Comparison of ENCODE assay signal across 15 cellular contexts in genomic region chr4:7909463-7909862, GRCh38. TPM values are rescaled to one million over a fixed set of nuclear protein-coding genes. Genes with fewer than 3 reads are reported as not detected.
DNase-seq lines count a peak whose midpoint lies in the region; ATAC-seq and TF ChIP-seq lines count a peak whose summit lies in the region.
"Had no signal": no experiment of that assay in that cellular context is flagged by ENCODE, and none has a peak within 500 bp of the region (broad histone marks: within the 10 kb centered on the region; RNA-seq: fewer than 3 reads in every experiment).

No MANE protein-coding gene starts in this region.

- H3K9ac ChIP-seq in skeletal muscle satellite cell (ENCODE audit: low read depth, low read length): peak overlapping the region; percentile 67

- peak overlapping the region; percentile 62 for H3K4me2 ChIP-seq in skeletal muscle satellite cell (ENCODE audit: low read length)

- peaks cover 0 to 2% (median 0%) of the 10 kb centered on the region in 8 donors for H3K9me3 Mint-ChIP-seq in CD4-positive, alpha-beta memory T cell
- no peaks in the 10 kb centered on the region for H3K9me3 Mint-ChIP-seq in activated T-helper 17 cell treated with anti-CD3 and anti-CD28 coated beads, Interleukin-2, amount 50 U/mL, for 72 hours
- H3K9me3 Mint-ChIP-seq: activated CD4-positive, alpha-beta memory T cell treated with anti-CD3 and anti-CD28 coated beads for 36 hours; T-helper 2 cell treated with Interferon-gamma antibody and Interleukin-4, amounts not matched to agents 5 μg/mL and 100 μg/mL, for 36 hours had no signal

- H3K4me1 ChIP-seq in CD4-positive, alpha-beta memory T cell (ENCODE audit: insufficient read depth, low read length): peaks cover 15% of the 10 kb centered on the region
- H3K4me1 ChIP-seq in skeletal muscle satellite cell (ENCODE audit: control insufficient read depth, insufficient read depth, low read length) (peaks cover 65% of the 10 kb centered on the region), psoas muscle (no peaks in the 10 kb centered on the region)

- peaks cover 23 to 62% (median 48%) of the 10 kb centered on the region in 4 donors for H3K4me1 Mint-ChIP-seq in CD4-positive, alpha-beta memory T cell
- H3K4me1 Mint-ChIP-seq in activated T-helper 17 cell treated with anti-CD3 and anti-CD28 coated beads, Interleukin-2, amount 50 U/mL, for 72 hours: peaks cover 21% of the 10 kb centered on the region

- H3K27ac ChIP-seq in CD4-positive, alpha-beta memory T cell (ENCODE audit: low read depth, low read length): no peak overlapping the region
- H3K27ac ChIP-seq in psoas muscle: no peak overlapping the region

- POLR2A ChIA-PET in CD4-positive, alpha-beta memory T cell (lab: Charles Lee; ENCODE audit: partially characterized antibody): interaction anchor here (1.0 kb wide), 2 partner anchors 29 to 45 kb away, joined by 3 to 4 read pairs; no protein-coding TSS in a partner anchor

- H3K36me3 ChIP-seq in CD4-positive, alpha-beta memory T cell (ENCODE audit: insufficient read depth, low read length): no peaks in the 10 kb centered on the region
- H3K36me3 ChIP-seq in skeletal muscle satellite cell (ENCODE audit: insufficient read depth, low read length) (no peaks in the 10 kb centered on the region), psoas muscle (ENCODE audit: insufficient read depth in 1 of 2, low read depth in 1 of 2) (no peaks in the 10 kb centered on the region)

- H3K27me3 Mint-ChIP-seq in CD4-positive, alpha-beta memory T cell: no peaks in the 10 kb centered on the region
- no peaks in the 10 kb centered on the region for H3K27me3 Mint-ChIP-seq in activated T-helper 17 cell treated with anti-CD3 and anti-CD28 coated beads, Interleukin-2, amount 50 U/mL, for 72 hours
- H3K27me3 Mint-ChIP-seq: activated CD4-positive, alpha-beta memory T cell treated with anti-CD3 and anti-CD28 coated beads for 36 hours had no signal

- CTCF ChIA-PET in CD4-positive, alpha-beta memory T cell (lab: Charles Lee; ENCODE audit: partially characterized antibody): interaction anchor here (1.3 to 2.9 kb wide), 2 partner anchors 29 to 33 kb away, joined by 5 to 11 read pairs; no protein-coding TSS in a partner anchor

- H3K27me3 ChIP-seq in CD4-positive, alpha-beta memory T cell (ENCODE audit: insufficient read depth, low read length): no peaks in the 10 kb centered on the region
- H3K27me3 ChIP-seq in skeletal muscle satellite cell (ENCODE audit: control insufficient read depth, insufficient read depth, low read length) (no peaks in the 10 kb centered on the region), psoas muscle (ENCODE audit: insufficient read depth in 3 of 3, low read length in 2 of 3) (no peaks in the 10 kb centered on the region)

- no peak for ATAC-seq in activated T-helper 17 cell treated with anti-CD3 and anti-CD28 coated beads, Interleukin-2, amount 50 U/mL, for 72 hours (replicated peaks)
- no peak for ATAC-seq in psoas muscle

- no peaks in the 10 kb centered on the region for H3K9me3 ChIP-seq in CD4-positive, alpha-beta memory T cell (ENCODE audit: control insufficient read depth in 1 of 2, low read length in 2 of 2)
- no peaks in the 10 kb centered on the region for H3K9me3 ChIP-seq in skeletal muscle satellite cell (replicated peaks; ENCODE audit: low read length)
- H3K9me3 ChIP-seq in psoas muscle: no peaks in the 10 kb centered on the region

- intact Hi-C loops in CD4-positive, alpha-beta memory T cell (cut with micrococcal nuclease): no loop called here
- intact Hi-C loops in psoas muscle (cut with DNase I): no loop called here

- 88 to 90% (median 88%) methylated on average over 5 of the region's 5 CpGs for WGBS in psoas muscle, 3 donors

- no peak overlapping the region for H3K4me3 ChIP-seq in CD4-positive, alpha-beta memory T cell (ENCODE audit: low read length in 2 of 2)
- H3K4me3 ChIP-seq in skeletal muscle satellite cell (ENCODE audit: low read length) (peak overlapping the region; percentile 22), psoas muscle (no peak overlapping the region)
- H3K4me3 ChIP-seq: lung had no signal

- H3K27ac Mint-ChIP-seq in CD4-positive, alpha-beta memory T cell: peak overlapping the region in 2 of 7 donors; percentile 11 to 18
- H3K27ac Mint-ChIP-seq in activated T-helper 17 cell treated with anti-CD3 and anti-CD28 coated beads, Interleukin-2, amount 50 U/mL, for 72 hours: no peak overlapping the region
- H3K27ac Mint-ChIP-seq: activated CD4-positive, alpha-beta memory T cell treated with anti-CD3 and anti-CD28 coated beads for 36 hours; T-helper 2 cell treated with Interferon-gamma antibody and Interleukin-4, amounts not matched to agents 5 μg/mL and 100 μg/mL, for 36 hours had no signal

- TF ChIP-seq CTCF in psoas muscle (IDR thresholded peaks at IDR 0.05): no peak

- H3K36me3 Mint-ChIP-seq in CD4-positive, alpha-beta memory T cell: no peaks in the 10 kb centered on the region
- no peaks in the 10 kb centered on the region for H3K36me3 Mint-ChIP-seq in activated T-helper 17 cell treated with anti-CD3 and anti-CD28 coated beads, Interleukin-2, amount 50 U/mL, for 72 hours (ENCODE audit: low read depth)
- H3K36me3 Mint-ChIP-seq: activated CD4-positive, alpha-beta memory T cell treated with anti-CD3 and anti-CD28 coated beads for 36 hours had no signal

- H3K4me3 Mint-ChIP-seq in CD4-positive, alpha-beta memory T cell: peak overlapping the region in 5 of 8 donors; percentile 1 to 68 (median 29)
- H3K4me3 Mint-ChIP-seq in activated T-helper 17 cell treated with anti-CD3 and anti-CD28 coated beads, Interleukin-2, amount 50 U/mL, for 72 hours: peak overlapping the region; percentile 5
- H3K4me3 Mint-ChIP-seq: activated CD4-positive, alpha-beta memory T cell treated with anti-CD3 and anti-CD28 coated beads for 36 hours; T-helper 2 cell treated with Interferon-gamma antibody and Interleukin-4, amounts not matched to agents 5 μg/mL and 100 μg/mL, for 36 hours had no signal

- peak in 1 of 5 donors; percentile 1 for DNase-seq in CD4-positive, alpha-beta memory T cell
- DNase-seq in fibroblast of the conjunctiva (ENCODE audit: low read depth): peak; percentile 42
- no peak for DNase-seq in amniotic stem cell (lab: John Stamatoyannopoulos, UW)
- no peak for DNase-seq in NK-92 (lab: John Stamatoyannopoulos, UW; ENCODE audit: unreplicated experiment)
- DNase-seq in NCI-H2171 (lab: John Stamatoyannopoulos, UW): no peak
- DNase-seq in psoas muscle: no peak
- DNase-seq: activated CD4-positive, alpha-beta memory T cell treated with anti-CD3 and anti-CD28 coated beads for 36 hours; NCI-H1694; NCI-H526; nucleus accumbens; stimulated activated CD8-positive, alpha-beta memory T cell treated with anti-CD3 and anti-CD28 coated beads, Interleukin-4, amount 100 ng/mL, for 48 hours had no signal

RNA-seq across cellular contexts. Expression of gene AFAP1, which starts 30.2 kb away (rescaled TPM):
- total RNA-seq in CD4-positive, alpha-beta memory T cell: 10 to 100 TPM; 18.8 to 21.8 TPM
- 1 to 10 TPM in 1 of 2 donors, under 1 TPM in 1; 0.95 to 6.3 TPM for polyA plus RNA-seq in CD4-positive, alpha-beta memory T cell
- 10 to 100 TPM; 20.1 to 29.8 TPM for total RNA-seq in activated T-helper 17 cell treated with anti-CD3 and anti-CD28 coated beads, Interleukin-2, amount 50 U/mL, for 72 hours
- 16.5 and 19.9 TPM in 2 replicates for total RNA-seq in skeletal muscle satellite cell (2012; rRNA removed)
- total RNA-seq in psoas muscle: 10 to 100 TPM in 1 of 4 donors, 1 to 10 TPM in 3; 2.6 to 11.4 (median 4.3) TPM
- 1 to 10 TPM; 1.3 to 1.8 (median 1.6) TPM for polyA plus RNA-seq in psoas muscle
